8 cellular contexts compared by ENCODE assay signal in the genomic region with DNA sequence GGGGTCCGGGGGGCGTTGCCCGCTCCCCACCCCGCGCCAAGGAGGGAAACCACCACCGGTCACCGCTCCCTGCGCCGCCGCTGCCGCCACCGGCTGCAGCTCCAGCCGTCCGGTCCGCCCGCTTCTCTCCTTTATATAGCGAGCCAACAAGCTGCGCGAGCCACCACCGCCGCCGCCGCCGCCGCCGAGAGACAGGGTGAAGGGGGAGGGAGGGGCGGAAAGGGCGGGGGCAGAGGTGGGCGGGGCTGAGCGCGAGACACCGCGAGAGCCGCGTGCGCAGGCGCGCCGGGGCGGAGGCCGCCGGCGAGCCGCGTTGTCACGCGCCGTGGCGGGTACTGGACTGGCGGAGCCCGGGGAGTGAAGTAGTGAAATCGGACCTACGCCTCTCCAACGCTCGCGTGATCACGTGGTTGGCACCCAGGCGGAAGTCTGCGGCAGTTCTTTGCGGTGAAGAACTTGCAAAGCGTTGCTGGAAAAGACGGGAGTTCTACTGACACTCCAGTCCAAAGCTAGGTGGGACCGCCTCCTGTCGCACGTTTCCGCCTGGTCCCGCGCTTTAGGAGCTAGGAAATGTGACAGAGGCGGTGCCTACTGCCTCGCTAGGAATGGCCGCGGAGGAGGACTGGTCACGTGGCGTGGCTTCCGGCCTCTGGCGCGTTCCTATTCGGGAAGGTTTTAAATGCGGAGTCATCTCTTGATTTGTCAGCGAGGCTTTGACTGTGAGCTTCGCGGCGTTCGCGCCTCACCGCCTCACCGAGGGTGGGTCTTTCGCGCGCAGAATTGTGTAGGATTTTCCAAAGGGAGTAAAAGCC. TPM values are rescaled to one million over a fixed set of nuclear protein-coding genes. Genes with fewer than 3 reads are reported as not detected.
A peak's percentile ranks its signal among the peaks of the same experiment; 100 is the strongest.
DNase-seq lines count a peak whose midpoint lies in the region; ATAC-seq, FAIRE-seq and TF ChIP-seq lines count a peak whose summit lies in the region.

TSS of gene GTF2A1 (minus strand) at position 193 of the 812 bp plus-strand sequence. CDS start 441 bp downstream, outside the sequence.

- intact Hi-C loops in CD14-positive monocyte (cut with micrococcal nuclease) (loop anchor here (5.0 to 10.0 kb wide), 3 partner anchors 46 to 311 kb away; partner anchors contain the start of gene SEL1L (in 1 of the 2)), HepG2 (cut with micrococcal nuclease; ENCODE audit: unreplicated experiment) (no loop called here)

- no peaks in the 10 kb centered on the region for H3K27me3 ChIP-seq in HepG2 (ENCODE audit: control insufficient read depth in 1 of 2, insufficient read depth in 2 of 2, low read length in 2 of 2)

- peak within 1 kb of the TSS; percentile 84 to 98 (median 86) for H3K4me3 ChIP-seq in HepG2 (replicated peaks in 1 of 3; ENCODE audit: insufficient read depth in 1 of 3, low read depth in 2 of 3, low read length in 3 of 3)

- peak; percentile 81 for FAIRE-seq in HepG2 (lab: Jason Lieb, UNC)

- CTCF ChIA-PET in HepG2 (lab: Yijun Ruan, JAX; ENCODE audit: low intra/inter-chr PET ratio, low total read pairs) = no interaction called here

- no TSS peak for BruUV-seq in HepG2 (replicated peaks; lab: Mats Ljungman, UMichigan)

- peak in 1 of 2 experiments; percentile 48; a peak in 2 of 4 replicates for TF ChIP-seq EP300 in HepG2 (IDR thresholded peaks at IDR 0.05; ENCODE audit: low read depth in 2 of 2, low read length in 2 of 2)
- TF ChIP-seq EP300 in HepG2 (CRISPR knock-in tag; IDR thresholded peaks at IDR 0.05; ENCODE audit: borderline replicate concordance) = no peak; the same call in 1 of the 2 replicates

- peaks cover 26% of the 10 kb centered on the region for H3K4me1 Mint-ChIP-seq in CD14-positive monocyte

- peak; percentile 89 to 99 for TF ChIP-seq POLR2A in HepG2 (IDR thresholded peaks at IDR 0.05; ENCODE audit: insufficient read depth in 1 of 2, low read depth in 2 of 2, low read length in 2 of 2)

- peaks cover 4 to 5% of the 10 kb centered on the region in 2 donors for H3K36me3 Mint-ChIP-seq in CD14-positive monocyte

- 0 out of 2 replicates have a peak, but pooled peaks have one; percentile 37 for TF ChIP-seq RAD21 in HepG2 (CRISPR knock-in tag; IDR thresholded peaks at IDR 0.05)

- H3K4me3 Mint-ChIP-seq in CD14-positive monocyte = peak within 1 kb of the TSS; percentile 97 to 99

- H3K4me1 ChIP-seq in HepG2 (ENCODE audit: insufficient read depth, low read length) = peaks cover 36% of the 10 kb centered on the region

- H3K36me3 ChIP-seq in HepG2 (replicated peaks in 1 of 2; ENCODE audit: control insufficient read depth in 1 of 2, insufficient read depth in 2 of 2, low read length in 2 of 2) = peaks cover 0 to 6% of the 10 kb centered on the region in 2 experiments; a peak in 1 of 5 replicates

- H3K4me2 ChIP-seq in HepG2 (ENCODE audit: low read depth, low read length) = peak within 1 kb of the TSS; percentile 80

- H3K27ac Mint-ChIP-seq in CD14-positive monocyte = peak within 1 kb of the TSS; percentile 98 to 100 (median 99)

- POLR2A ChIA-PET in HepG2 (lab: Yijun Ruan, JAX) = interaction anchor here (0.9 to 2.2 kb wide), 16 partner anchors 10 to 313 kb away, joined by 3 to 20 read pairs (median 4); partner anchors contain the start of genes CEP128 and SEL1L

- no peaks in the 10 kb centered on the region for H3K27me3 Mint-ChIP-seq in CD14-positive monocyte (ENCODE audit: low read depth in 3 of 3)

- DNase-seq in CD14-positive monocyte (ENCODE audit: low spot score) = peak; percentile 96
- DNase-seq in NCI-H82 (lab: John Stamatoyannopoulos, UW) = peak; percentile 97
- DNase-seq in activated CD4-positive, alpha-beta T cell treated with anti-CD3 and anti-CD28 coated beads, Interleukin-2, amount 50 U/mL, for 48 hours = peak; percentile 89 to 90
- DNase-seq in dermis microvascular lymphatic vessel endothelial cell (ENCODE audit: low read depth in 2 of 2) = peak; percentile 93 to 95
- DNase-seq in HepG2 (ENCODE audit: low spot score) = peak; percentile 88
- DNase-seq in stimulated activated CD4-positive, alpha-beta T cell treated with anti-CD3 and anti-CD28 coated beads, Interleukin-4, amount 100 ng/mL, for 1 hour = peak; percentile 92

- 2% methylated on average over 53 of the region's 90 CpGs for WGBS in HepG2 (ENCODE audit: low lambda C conversion rate)

- TF ChIP-seq CTCF in CD14-positive monocyte (IDR thresholded peaks at IDR 0.05) = no peak
- no peak for TF ChIP-seq CTCF in HepG2 (CRISPR knock-in tag; IDR thresholded peaks at IDR 0.05)

- ATAC-seq in GM19397 (IDR thresholded peaks at IDR 0.05; ENCODE audit: unreplicated experiment) (peak; percentile 78), HG03571 (IDR thresholded peaks at IDR 0.05; ENCODE audit: unreplicated experiment) (peak; percentile 81), HepG2 (peak; percentile 85)

- H4K20me1 ChIP-seq in HepG2 (ENCODE audit: insufficient read depth, low read length) = no peaks in the 10 kb centered on the region

- no peaks in the 10 kb centered on the region for H3K9me3 ChIP-seq in HepG2 (ENCODE audit: low read length)

- peak within 1 kb of the TSS; percentile 100 for H3K27ac ChIP-seq in HepG2 (ENCODE audit: extremely low read length, insufficient read depth, low read length)

- H3K9ac ChIP-seq in HepG2 (ENCODE audit: insufficient read depth, low read depth, low read length) = peak within 1 kb of the TSS; percentile 100

- peak within 1 kb of the TSS; percentile 86 for H2AFZ ChIP-seq in HepG2 (ENCODE audit: low read length)

- H3K9me3 Mint-ChIP-seq in CD14-positive monocyte = peaks cover 0 to 2% (median 0%) of the 10 kb centered on the region in 7 donors

- in situ Hi-C loops in HepG2 (cut with HindIII; ENCODE audit: extremely low pct_ligation_motif_present, low pct_unique_long_range_greater_than_20kb) = no loop called here

- H3K79me2 ChIP-seq in HepG2 (ENCODE audit: insufficient read depth, low read length) = peaks cover 38% of the 10 kb centered on the region

TF ChIP-seq in HepG2, 621 proteins besides CTCF, POLR2A, EP300 and RAD21 (continues in another document):
- TF ChIP-seq ZNF260 (CRISPR knock-in tag; IDR thresholded peaks at IDR 0.05; ENCODE audit: borderline replicate concordance, low read depth) = no peak
- no peak for TF ChIP-seq CENPX (CRISPR knock-in tag; IDR thresholded peaks at IDR 0.05)
- TF ChIP-seq ATF1 (CRISPR knock-in tag; IDR thresholded peaks at IDR 0.05) = 0 out of 2 replicates have a peak, but pooled peaks have one; percentile 26
- peak; percentile 93 for TF ChIP-seq POGZ (CRISPR knock-in tag; IDR thresholded peaks at IDR 0.05)
- no peak for TF ChIP-seq RFXANK (CRISPR knock-in tag; IDR thresholded peaks at IDR 0.05)

RNA-seq across cellular contexts. Expression of gene GTF2A1, which starts in this region (rescaled TPM):
- polyA plus RNA-seq in CD14-positive monocyte (10 to 100 TPM in 1 of 2 donors, 1 to 10 TPM in 1; 7.9 to 15.8 TPM), HepG2 (2011; rRNA removed) (14.9 and 18.5 TPM in 2 replicates)
- total RNA-seq in dermis microvascular lymphatic vessel endothelial cell (34.1 and 58.3 TPM in 2 replicates), HepG2 (2016; rRNA removed; fragmentation: Illumina TruSeq; extraction: Trizol) (17.5 and 30.1 TPM in 2 replicates)
- total RNA-seq in HepG2 (2016; cell fraction: cytosol; rRNA removed; fragmentation: Illumina TruSeq; extraction: Trizol; ENCODE audit: low read depth) = 2.8 and 4.5 TPM in 2 replicates
- 17.5 and 28.0 TPM in 2 replicates for total RNA-seq in HepG2 (2016; cell fraction: insoluble cytoplasmic fraction; rRNA removed; fragmentation: Illumina TruSeq; extraction: Trizol)
- total RNA-seq in HepG2 (2016; cell fraction: membrane; rRNA removed; fragmentation: Illumina TruSeq; extraction: Trizol) = 4.8 and 6.0 TPM in 2 replicates
- total RNA-seq in HepG2 (2016; cell fraction: nucleus; rRNA removed; fragmentation: Illumina TruSeq; extraction: Trizol) = 11.5 and 16.8 TPM in 2 replicates
- 8.4 and 8.7 TPM in 2 replicates for polyA plus RNA-seq in HepG2 (2011; cell fraction: cytosol; rRNA removed)
- 6.8 and 7.7 TPM in 2 replicates for polyA plus RNA-seq in HepG2 (2011; cell fraction: nucleus; rRNA removed)
- polyA plus RNA-seq in HepG2 (2012) = 6.4 and 11.0 TPM in 2 replicates
- 0.42 and 0.45 TPM in 2 replicates for polyA plus RNA-seq in HepG2 (2016; cell fraction: cytosol; fragmentation: Illumina TruSeq; extraction: Trizol; ENCODE audit: low read depth)
- polyA plus RNA-seq in HepG2 (2016; cell fraction: insoluble cytoplasmic fraction; fragmentation: Illumina TruSeq; extraction: Trizol; ENCODE audit: low read depth) = 18.4 and 18.8 TPM in 2 replicates
- polyA plus RNA-seq in HepG2 (2016; cell fraction: membrane; fragmentation: Illumina TruSeq; extraction: Trizol; ENCODE audit: low read depth) = 2.0 TPM in 2 replicates
- polyA plus RNA-seq in HepG2 (2016; cell fraction: nucleus; fragmentation: Illumina TruSeq; extraction: Trizol; ENCODE audit: insufficient read depth, low read depth) = 11.5 and 12.3 TPM in 2 replicates
- 38.1 and 59.7 TPM in 2 replicates for polyA minus RNA-seq in HepG2 (2011; rRNA and poly(A)+ RNA removed; ENCODE audit: low replicate concordance)
- polyA minus RNA-seq in HepG2 (2011; cell fraction: cytosol; rRNA and poly(A)+ RNA removed) = 19.6 and 19.7 TPM in 2 replicates
- 12.9 and 16.3 TPM in 2 replicates for polyA minus RNA-seq in HepG2 (2011; cell fraction: nucleus; rRNA and poly(A)+ RNA removed)

Comparison
In these comparisons a context has a peak if more than half of its experiments do, and no peak if none do; other contexts are left out.
1. Peak in every context shown above with its lines: DNase-seq, ATAC-seq, H3K4me3 ChIP-seq and H3K27ac ChIP-seq.